Comparison of ENCODE assay signal across 9 cellular contexts in genomic region chr16:82456683-82457082, GRCh38.
DNase-seq lines count a peak whose midpoint lies in the region; ATAC-seq and TF ChIP-seq lines count a peak whose summit lies in the region.
"Had no signal": no experiment of that assay in that cellular context is flagged by ENCODE, and none has a peak within 500 bp of the region (broad histone marks: within the 10 kb centered on the region; RNA-seq: fewer than 3 reads in every experiment).

No MANE protein-coding gene starts in this region.

- H3K27ac ChIP-seq in osteoblast (ENCODE audit: low read depth, low read length) = no peak overlapping the region
- H3K27ac ChIP-seq: ovary had no signal

- H3K4me2 ChIP-seq in osteoblast (ENCODE audit: insufficient read depth, low read length) = no peak overlapping the region

- H2AFZ ChIP-seq in osteoblast (ENCODE audit: low read length) = no peak overlapping the region

- peak; percentile 77 for ATAC-seq in HG02678 (IDR thresholded peaks at IDR 0.05; ENCODE audit: unreplicated experiment)
- ATAC-seq in GM18517 (IDR thresholded peaks at IDR 0.05; ENCODE audit: unreplicated experiment) = no peak

- no peaks in the 10 kb centered on the region for H3K79me2 ChIP-seq in osteoblast (ENCODE audit: insufficient read depth, low read length)

- H3K36me3 ChIP-seq in GM06990 (ENCODE audit: control insufficient read depth, insufficient read depth, low read length) (no peaks in the 10 kb centered on the region), osteoblast (ENCODE audit: insufficient read depth, low read length) (no peaks in the 10 kb centered on the region)
- H3K36me3 ChIP-seq: ovary had no signal

- peak; percentile 81 for TF ChIP-seq CTCF in GM06990 (IDR thresholded peaks at IDR 0.05; ENCODE audit: insufficient read depth, low read length, poor library complexity, severe bottlenecking)
- TF ChIP-seq CTCF in fibroblast of mammary gland (conservative IDR thresholded peaks at IDR 0.05; ENCODE audit: control insufficient read depth, insufficient read depth, low read depth, low read length) = peak; percentile 61
- peak; percentile 78 for TF ChIP-seq CTCF in osteoblast (IDR thresholded peaks at IDR 0.05; ENCODE audit: extremely low read depth, low read depth, low read length)

- DNase-seq in ACHN = peak; percentile 67
- peak; percentile 10 for DNase-seq in GM06990 (ENCODE audit: extremely low read depth, insufficient read length)
- DNase-seq in NCI-H1694 treated with DMSO at 0.1 percent for 48 hours (lab: John Stamatoyannopoulos, UW) = peak; percentile 24
- peak; percentile 32 for DNase-seq in activated CD4-positive, CD25-positive, alpha-beta regulatory T cell treated with anti-CD3 and anti-CD28 coated beads, Interleukin-2, amount 50 U/mL, for 72 hours
- peak; percentile 34 for DNase-seq in fibroblast of mammary gland (ENCODE audit: low read depth)
- peak; percentile 68 for DNase-seq in osteoblast (ENCODE audit: insufficient read length, low spot score, missing footprints)

- in situ Hi-C loops in ACHN (cut with HindIII; ENCODE audit: low pct_ligation_motif_present, low pct_unique_long_range_greater_than_20kb, low sequenced_read_pairs) = no loop called here

- no peaks in the 10 kb centered on the region for H4K20me1 ChIP-seq in osteoblast (ENCODE audit: insufficient read depth, low read length)

- H3K27me3 ChIP-seq in GM06990 (replicated peaks; ENCODE audit: control insufficient read depth, insufficient read depth, low read length) = peaks cover 2% of the 10 kb centered on the region
- no peaks in the 10 kb centered on the region for H3K27me3 ChIP-seq in osteoblast (ENCODE audit: insufficient read depth, low read length)
- H3K27me3 ChIP-seq: ovary had no signal

- H3K4me3 ChIP-seq in GM06990 (replicated peaks; ENCODE audit: low read depth, low read length) = no peak overlapping the region
- no peak overlapping the region for H3K4me3 ChIP-seq in fibroblast of mammary gland (ENCODE audit: control insufficient read depth, low read depth, low read length)
- H3K4me3 ChIP-seq in osteoblast (ENCODE audit: insufficient read depth, low read length) = no peak overlapping the region
- H3K4me3 ChIP-seq: ovary had no signal

- no peaks in the 10 kb centered on the region for H3K9me3 ChIP-seq in osteoblast (ENCODE audit: low read depth, low read length)
- H3K9me3 ChIP-seq: ovary had no signal

- H3K4me1 ChIP-seq in osteoblast (ENCODE audit: insufficient read depth, low read length) = no peaks in the 10 kb centered on the region

Comparison
In these comparisons a context has a peak if more than half of its experiments do, and no peak if none do; other contexts are left out.
1. DNase-seq: peak in every context shown above with its lines; median percentile 68 in osteoblast; 67 in ACHN; 34 in fibroblast of mammary gland; 32 in activated CD4-positive, CD25-positive, alpha-beta regulatory T cell treated with anti-CD3 and anti-CD28 coated beads, Interleukin-2, amount 50 U/mL, for 72 hours; 24 in NCI-H1694 treated with DMSO at 0.1 percent for 48 hours; 10 in GM06990.